In genomic region chr2:40412456-40412855, GRCh38 we compare ENCODE assay signal across 21 cellular contexts. TPM values are rescaled to one million over a fixed set of nuclear protein-coding genes. Genes with fewer than 3 reads are reported as not detected.
DNase-seq lines count a peak whose midpoint lies in the region; ATAC-seq, FAIRE-seq and TF ChIP-seq lines count a peak whose summit lies in the region.
"Had no signal": no experiment of that assay in that cellular context is flagged by ENCODE, and none has a peak within 500 bp of the region (broad histone marks: within the 10 kb centered on the region; RNA-seq: fewer than 3 reads in every experiment).

No MANE protein-coding gene starts in this region.

- H3K4me1 ChIP-seq in A549 (peaks cover 7% of the 10 kb centered on the region; the same call in 2 of the 3 replicates), RWPE2 (ENCODE audit: insufficient read depth, poor library complexity, severe bottlenecking) (peaks cover 29% of the 10 kb centered on the region)
- H3K4me1 ChIP-seq: adrenal gland, gastrocnemius medialis had no signal

- 0 out of 3 replicates have a peak overlapping the region, but pooled peaks have one; percentile 19 for H3K4me2 ChIP-seq in A549

- no peaks in the 10 kb centered on the region for H3K36me3 ChIP-seq in RWPE2 (ENCODE audit: low read depth)
- H3K36me3 ChIP-seq: adrenal gland, gastrocnemius medialis, ovary, SJCRH30 had no signal

- H3K4me3 ChIP-seq in A549, result no peak overlapping the region
- no peak overlapping the region for H3K4me3 ChIP-seq in RWPE2 (ENCODE audit: severe bottlenecking)
- no peak overlapping the region for H3K4me3 ChIP-seq in fibroblast of mammary gland (ENCODE audit: control insufficient read depth, low read depth, low read length)
- H3K4me3 ChIP-seq: adrenal gland, gastrocnemius medialis, ovary, SJCRH30 had no signal

- H3K27me3 ChIP-seq in RWPE2 (ENCODE audit: insufficient read depth, poor library complexity, severe bottlenecking), result no peaks in the 10 kb centered on the region
- H3K27me3 ChIP-seq: adrenal gland, gastrocnemius medialis, ovary, SJCRH30 had no signal

- no peak for TF ChIP-seq EP300 in A549 (IDR thresholded peaks at IDR 0.05)

- POLR2A ChIA-PET in A549 (lab: Yijun Ruan, JAX), result no interaction called here

- H3K9me3 ChIP-seq in A549 (no peaks in the 10 kb centered on the region), RWPE2 (ENCODE audit: severe bottlenecking) (no peaks in the 10 kb centered on the region)
- H3K9me3 ChIP-seq: adrenal gland, gastrocnemius medialis, ovary, SJCRH30 had no signal

- no peak for TF ChIP-seq CTCF in A549 (IDR thresholded peaks at IDR 0.05)
- no peak for TF ChIP-seq CTCF in RWPE2 (IDR thresholded peaks at IDR 0.05; ENCODE audit: poor library complexity, severe bottlenecking)
- TF ChIP-seq CTCF in fibroblast of mammary gland (conservative IDR thresholded peaks at IDR 0.05; ENCODE audit: control insufficient read depth, insufficient read depth, low read depth, low read length), result no peak

- 58% methylated on average over 1 of the region's 1 CpG for WGBS in A549 (ENCODE audit: missing lambda C conversion rate)

- no peak overlapping the region for H3K27ac ChIP-seq in A549
- peak overlapping the region; percentile 81 for H3K27ac ChIP-seq in RWPE2 (ENCODE audit: poor library complexity, severe bottlenecking)
- H3K27ac ChIP-seq: adrenal gland, gastrocnemius medialis, ovary, SJCRH30 had no signal

- TF ChIP-seq POLR2A in A549 (IDR thresholded peaks at IDR 0.05; ENCODE audit: low read length), result no peak

- FAIRE-seq in A549 (lab: Jason Lieb, UNC), result no peak

- DNase-seq in A549 (ENCODE audit: low read depth in 1 of 2, low spot score in 1 of 2) (no peak), HPDE6-E6E7 (ENCODE audit: extremely low spot score) (peak; percentile 36), RWPE2 (ENCODE audit: low spot score) (no peak), fibroblast of mammary gland (ENCODE audit: low read depth) (peak; percentile 33), SKM-1 treated with dmso at 0.1 percent for 144 hours (lab: John Stamatoyannopoulos, UW; ENCODE audit: unreplicated experiment) (no peak), NAMALWA (ENCODE audit: low spot score) (no peak), SHP77 (lab: John Stamatoyannopoulos, UW) (no peak)
- DNase-seq: activated CD4-positive, alpha-beta T cell treated with anti-CD3 and anti-CD28 coated beads, Interleukin-2, amount 50 U/mL, for 48 hours; activated gamma-delta T cell treated with Interleukin-2 at 50 U/mL for 16 hours; adrenal gland; caudate nucleus; gastrocnemius medialis; MM.1S; NCI-H1694 treated with DMSO at 0.1 percent for 48 hours; NCI-H82; ovary; right cardiac atrium; SJCRH30 had no signal

- CTCF ChIA-PET in A549 (lab: Yijun Ruan, JAX), result interaction anchor here (1.5 to 4.1 kb wide), 2 partner anchors 37 to 117 kb away, joined by 4 to 16 read pairs; no protein-coding TSS in a partner anchor

- no peak for TF ChIP-seq RAD21 in A549 (conservative IDR thresholded peaks at IDR 0.05 in 1 of 2, IDR thresholded peaks at IDR 0.05 in 1 of 2)

- ATAC-seq in A549, result peak in 1 of 2 experiments; percentile 61; a peak in 4 of 6 replicates
- ATAC-seq in RWPE2 (ENCODE audit: low read depth), result peak; percentile 99
- no peak for ATAC-seq in GM21528 (IDR thresholded peaks at IDR 0.05; ENCODE audit: low FRiP score, unreplicated experiment)
- ATAC-seq: gastrocnemius medialis; natural killer cell treated with Interleukin-12 subunit alpha and Interleukin-12 subunit beta and Interleukin-15 and Interleukin-18, amount 100 ng/mL, for 72 hours; right cardiac atrium; WTC11 had no signal

TF ChIP-seq in A549, 52 proteins besides CTCF, POLR2A, EP300 and RAD21:
- TF ChIP-seq HEYL (CRISPR knock-in tag; IDR thresholded peaks at IDR 0.05) (no peak), SREBF2 (IDR thresholded peaks at IDR 0.05) (no peak), TP53 (CRISPR knock-in tag; IDR thresholded peaks at IDR 0.05) (no peak), KDM1A (IDR thresholded peaks at IDR 0.05; ENCODE audit: low read depth) (no peak), EHMT2 (IDR thresholded peaks at IDR 0.05; ENCODE audit: low read depth) (no peak), FOSL2 (IDR thresholded peaks at IDR 0.05) (peak; percentile 11; the same call in 1 of the 2 replicates), FOSL2 (CRISPR knock-in tag; IDR thresholded peaks at IDR 0.05) (no peak), JUN (IDR thresholded peaks at IDR 0.05) (no peak), NR3C1 (IDR thresholded peaks at IDR 0.05) (no peak), CHD4 (IDR thresholded peaks at IDR 0.05; ENCODE audit: borderline replicate concordance) (no peak), PHF8 (IDR thresholded peaks at IDR 0.05; ENCODE audit: borderline replicate concordance, low read depth) (no peak), GATA3 (IDR thresholded peaks at IDR 0.05; ENCODE audit: borderline replicate concordance) (peak; percentile 11; the same call in 1 of the 2 replicates)

RNA-seq across cellular contexts. Expression of gene SLC8A1, which starts 39.4 kb away (rescaled TPM):
- 0.90 and 0.92 TPM in 2 replicates for polyA plus RNA-seq in A549 (2011; rRNA removed)
- polyA plus RNA-seq in A549 (2012; cell fraction: cytosol; rRNA removed), result 0.21 and 0.25 TPM in 2 replicates
- polyA plus RNA-seq in A549 (2012; cell fraction: nucleus; rRNA removed), result 0.19 and 0.20 TPM in 2 replicates
- polyA plus RNA-seq in A549 (2017; fragmentation: RNase III; extraction: RNeasy Plus Mini Kit Qiagen cat#74134 plus additional on column Dnase treatment), result 0.28 to 0.49 TPM (median 0.39 TPM) in 3 replicates
- 4.5 and 4.8 TPM in 2 replicates for polyA minus RNA-seq in A549 (2011; rRNA and poly(A)+ RNA removed)

Comparison
In these comparisons a context has a peak if more than half of its experiments do, and no peak if none do; other contexts are left out.
1. DNase-seq: peak in HPDE6-E6E7 (single experiment) and fibroblast of mammary gland (single experiment); none in A549 (0 of 2), RWPE2 (single experiment), SKM-1 treated with dmso at 0.1 percent for 144 hours (single experiment), NAMALWA (single experiment) and SHP77 (0 of 2).